Comparison of ENCODE assay signal across 19 cellular contexts in the genomic region with DNA sequence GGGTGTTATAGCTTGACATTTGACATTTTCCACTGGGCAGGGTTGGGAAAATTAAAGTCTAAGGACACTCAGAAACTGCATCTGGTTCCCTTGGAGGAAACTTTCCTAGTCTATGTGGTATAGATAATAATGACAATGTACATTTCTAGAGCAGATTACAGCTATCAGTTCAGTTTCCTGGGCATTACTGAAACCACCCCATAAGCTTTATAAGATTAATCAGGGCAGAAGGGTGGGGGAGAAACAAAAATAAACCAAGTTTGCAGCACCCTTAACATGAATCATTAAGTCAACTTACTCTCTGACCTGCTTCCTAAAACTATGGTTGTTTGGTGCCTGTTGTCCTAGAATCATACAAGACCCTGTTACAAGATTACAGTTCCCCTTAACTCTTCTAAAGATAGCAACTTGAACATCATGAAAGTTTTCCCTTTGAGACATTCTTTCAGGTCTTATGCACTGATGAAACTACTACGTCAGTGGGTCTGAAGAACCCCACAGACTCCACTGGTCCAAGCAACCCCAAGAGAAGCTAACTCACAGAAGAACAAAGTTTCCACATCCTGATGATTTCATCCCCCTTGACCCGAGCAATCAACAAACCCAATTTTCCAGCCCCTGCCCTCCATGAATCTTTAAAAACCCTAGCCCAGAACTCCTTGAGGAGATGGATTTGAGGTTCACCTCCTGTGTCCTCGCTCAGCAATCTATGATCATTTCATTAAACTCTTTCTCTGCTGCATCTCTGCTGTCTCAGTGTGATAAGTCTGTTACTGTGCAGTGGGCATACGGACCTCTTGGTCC.
A peak's percentile ranks its signal among the peaks of the same experiment; 100 is the strongest.
DNase-seq lines count a peak whose midpoint lies in the region; ATAC-seq and TF ChIP-seq lines count a peak whose summit lies in the region.
"Had no signal": no experiment of that assay in that cellular context is flagged by ENCODE, and none has a peak within 500 bp of the region (broad histone marks: within the 10 kb centered on the region; RNA-seq: fewer than 3 reads in every experiment).

No MANE protein-coding gene starts in this region.

- H3K4me3 ChIP-seq in cardiac fibroblast (replicated peaks in 1 of 2; ENCODE audit: low read depth in 2 of 2, low read length in 2 of 2), result no peak overlapping the region
- H3K4me3 ChIP-seq in spleen, result no peak overlapping the region
- H3K4me3 ChIP-seq: K562, PC-9, SJCRH30, thoracic aorta had no signal

- H3K36me3 ChIP-seq in spleen, result no peaks in the 10 kb centered on the region
- H3K36me3 ChIP-seq: SJCRH30, thoracic aorta had no signal

- H3K27me3 ChIP-seq in spleen (replicated peaks in 1 of 7), result no peaks in the 10 kb centered on the region
- H3K27me3 ChIP-seq: SJCRH30 had no signal

- ATAC-seq in HG03095 (IDR thresholded peaks at IDR 0.05; ENCODE audit: unreplicated experiment) (peak; percentile 65), HG02623 (IDR thresholded peaks at IDR 0.05; ENCODE audit: unreplicated experiment) (no peak)
- ATAC-seq: K562, WTC11 had no signal

- DNase-seq in GM10266 (ENCODE audit: extremely low spot score), result peak; percentile 43
- peak; percentile 60 to 66 for DNase-seq in cardiac fibroblast (ENCODE audit: low read depth in 2 of 2)
- DNase-seq in non-pigmented ciliary epithelial cell (ENCODE audit: low read depth), result peak; percentile 34
- DNase-seq in cerebellar nuclear complex (lab: John Stamatoyannopoulos, UW), result no peak
- no peak for DNase-seq in spleen
- no peak for DNase-seq in SIG-M5 (lab: John Stamatoyannopoulos, UW)
- DNase-seq: activated naive CD8-positive, alpha-beta T cell treated with anti-CD3 and anti-CD28 coated beads for 36 hours; COR-L47; NCI-H1694; NCI-H2227 treated with DMSO at 0.1 percent for 48 hours; NCI-H82; PC-9; SJCRH30 had no signal

- TF ChIP-seq POLR2A in spleen (IDR thresholded peaks at IDR 0.05), result no peak

- peaks cover 0 to 3% (median 0%) of the 10 kb centered on the region in 8 donors for H3K9me3 ChIP-seq in spleen
- H3K9me3 ChIP-seq: thoracic aorta had no signal

- H3K4me1 ChIP-seq in spleen, result peaks cover 0 to 10% (median 1%) of the 10 kb centered on the region in 6 donors

- H3K27ac ChIP-seq in spleen, result no peak overlapping the region
- H3K27ac ChIP-seq: epithelial cell of prostate, PC-9, SJCRH30, thoracic aorta had no signal

- TF ChIP-seq CTCF in GM10266 (IDR thresholded peaks at IDR 0.05; ENCODE audit: control insufficient read depth, insufficient read depth, low read depth, missing control alignments) (no peak), cardiac fibroblast (IDR thresholded peaks at IDR 0.05; ENCODE audit: low read depth, low read length) (no peak), spleen (IDR thresholded peaks at IDR 0.05 in 8 of 11, conservative IDR thresholded peaks at IDR 0.05 in 3 of 11) (no peak)

- 80 to 95% (median 87%) methylated on average over 4 of the region's 4 CpGs for WGBS in spleen, 5 donors

- intact Hi-C loops in spleen (cut with DNase I; ENCODE audit: low total_unique reads), result no loop called here

Comparison
In these comparisons a context has a peak if more than half of its experiments do, and no peak if none do; other contexts are left out.
1. DNase-seq: peak in GM10266 (single experiment), cardiac fibroblast (2 of 2) and non-pigmented ciliary epithelial cell (single experiment); none in cerebellar nuclear complex (0 of 2), spleen (single experiment) and SIG-M5 (single experiment).